In the genomic region with DNA sequence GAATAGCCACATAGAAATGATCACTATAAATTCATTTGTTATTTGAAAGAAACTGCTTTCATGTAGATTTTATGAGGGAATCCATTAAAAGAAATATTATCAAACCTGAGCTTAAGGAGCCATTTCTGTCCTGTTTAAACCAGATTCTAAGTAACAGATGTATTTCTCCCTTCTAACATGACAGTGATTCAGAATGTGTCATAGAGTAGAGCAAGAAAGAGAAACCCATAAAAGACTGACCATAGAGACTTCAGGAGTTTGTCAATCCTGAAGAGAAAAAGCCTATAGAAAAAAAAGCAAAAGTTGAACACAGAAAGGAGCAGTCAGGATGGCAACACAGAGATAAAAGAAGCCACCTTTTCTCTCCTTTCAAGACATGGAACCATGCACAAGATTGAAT, we compare ENCODE assay signal across 7 cellular contexts.
DNase-seq lines count a peak whose midpoint lies in the region; TF ChIP-seq lines count a peak whose summit lies in the region.
"Not testable (repeated sequence)": the region's sequence is repeated elsewhere in the genome, so short reads cannot be mapped to it uniquely, and the experiment has no call there.

No MANE protein-coding gene starts in this region.

- not testable (repeated sequence) for H2BK120ac ChIP-seq in mesenchymal stem cell (ENCODE audit: low read depth, low read length)

- H3K79me1 ChIP-seq in mesenchymal stem cell (replicated peaks; ENCODE audit: low read length, poor library complexity, severe bottlenecking): not testable (repeated sequence)

- not testable (repeated sequence) for H3K36me3 ChIP-seq in mesenchymal stem cell (ENCODE audit: control insufficient read depth in 1 of 2, insufficient read depth in 2 of 2, low read depth in 1 of 2, low read length in 2 of 2)

- H3K18ac ChIP-seq in mesenchymal stem cell (ENCODE audit: low read depth in 1 of 2, low read length in 2 of 2): not testable (repeated sequence)

- BruUV-seq in MCF 10A (replicated peaks; lab: Mats Ljungman, UMichigan): not testable (repeated sequence)

- POLR2A ChIA-PET in MCF 10A (lab: Yijun Ruan, JAX): not testable (repeated sequence)

- not testable (repeated sequence) for H3K27me3 ChIP-seq in mesenchymal stem cell (ENCODE audit: control insufficient read depth in 1 of 2, insufficient read depth in 1 of 2, low read length in 2 of 2)

- intact Hi-C loops in MCF 10A (cut with micrococcal nuclease): not testable (repeated sequence)

- not testable (repeated sequence) for H2BK15ac ChIP-seq in mesenchymal stem cell (ENCODE audit: low read depth, poor library complexity, severe bottlenecking)

- not testable (repeated sequence) for H3K4ac ChIP-seq in mesenchymal stem cell (ENCODE audit: low read depth in 1 of 2, low read length in 2 of 2)

- not testable (repeated sequence) for H2BK12ac ChIP-seq in mesenchymal stem cell (ENCODE audit: low read length in 2 of 2)

- H3K9me3 ChIP-seq in mesenchymal stem cell (ENCODE audit: control insufficient read depth, low read length): not testable (repeated sequence)

- not testable (repeated sequence) for H3K4me2 ChIP-seq in mesenchymal stem cell (ENCODE audit: low read length, poor library complexity, severe bottlenecking)

- H3K27ac ChIP-seq in mesenchymal stem cell (ENCODE audit: low read length, poor library complexity, severe bottlenecking): not testable (repeated sequence)

- not testable (repeated sequence) for H3K27ac Mint-ChIP-seq in MCF 10A (ENCODE audit: low read depth, unreplicated experiment)

- H3K4me1 Mint-ChIP-seq in MCF 10A (ENCODE audit: insufficient read depth, unreplicated experiment): not testable (repeated sequence)

- H3K4me3 Mint-ChIP-seq in MCF 10A (ENCODE audit: unreplicated experiment): not testable (repeated sequence)

- not testable (repeated sequence) for TF ChIP-seq CTCF in AG09309 (IDR thresholded peaks at IDR 0.05; ENCODE audit: control insufficient read depth, insufficient read depth, low read depth, low read length, missing control alignments); MCF 10A (IDR thresholded peaks at IDR 0.05; ENCODE audit: unreplicated experiment)

- CTCF ChIA-PET in MCF 10A (lab: Yijun Ruan, JAX): not testable (repeated sequence)

- not testable (repeated sequence) for H3K27me3 Mint-ChIP-seq in MCF 10A (ENCODE audit: insufficient read depth, unreplicated experiment)

- not testable (repeated sequence) for H3K36me3 Mint-ChIP-seq in MCF 10A (ENCODE audit: insufficient read depth, unreplicated experiment)

- not testable (repeated sequence) for H2AK5ac ChIP-seq in mesenchymal stem cell (ENCODE audit: low read length, severe bottlenecking)

- H4K8ac ChIP-seq in mesenchymal stem cell (ENCODE audit: low read length): not testable (repeated sequence)

- peak overlapping the region; percentile 9 for H3K9ac ChIP-seq in mesenchymal stem cell (ENCODE audit: low read length)

- not testable (repeated sequence) for H3K4me3 ChIP-seq in AG09309 (ENCODE audit: control insufficient read depth, low read depth, low read length)
- peak overlapping the region in 1 of 2 experiments; percentile 27 for H3K4me3 ChIP-seq in mesenchymal stem cell (ENCODE audit: insufficient read depth in 1 of 2, low read depth in 1 of 2, low read length in 2 of 2)

- not testable (repeated sequence) for H3K23ac ChIP-seq in mesenchymal stem cell (ENCODE audit: low read length in 2 of 2)

- not testable (repeated sequence) for H2AFZ ChIP-seq in mesenchymal stem cell (ENCODE audit: low read depth, low read length)

- not testable (repeated sequence) for H2BK5ac ChIP-seq in mesenchymal stem cell (ENCODE audit: low read depth, low read length, poor library complexity, severe bottlenecking)

- H3K4me1 ChIP-seq in mesenchymal stem cell (ENCODE audit: control insufficient read depth, insufficient read depth, low read depth, low read length): not testable (repeated sequence)

- H3K14ac ChIP-seq in mesenchymal stem cell (ENCODE audit: low read length in 2 of 2): not testable (repeated sequence)

- not testable (repeated sequence) for H3K9me3 Mint-ChIP-seq in MCF 10A (ENCODE audit: unreplicated experiment)

- not testable (repeated sequence) for H4K91ac ChIP-seq in mesenchymal stem cell (ENCODE audit: low read length)

- DNase-seq in AG09309 (ENCODE audit: low read depth) (peak; percentile 35), GM04503 (ENCODE audit: low read depth) (peak; percentile 22), HS-5 (ENCODE audit: low read depth) (peak; percentile 33), RKO (ENCODE audit: low spot score) (peak; percentile 62), MCF 10A (ENCODE audit: unreplicated experiment) (peak; percentile 2), fibroblast of peridontal ligament (ENCODE audit: extremely low read depth) (peak; percentile 50)
- not testable (repeated sequence) for DNase-seq in mesenchymal stem cell
